In genomic region chr5:52801329-52801728, GRCh38 we compare ENCODE assay signal across 8 cellular contexts. TPM values are rescaled to one million over a fixed set of nuclear protein-coding genes. Genes with fewer than 3 reads are reported as not detected.
DNase-seq lines count a peak whose midpoint lies in the region; ATAC-seq, FAIRE-seq and TF ChIP-seq lines count a peak whose summit lies in the region.

No MANE protein-coding gene starts in this region.

- no peak for FAIRE-seq in H54 (lab: Jason Lieb, UNC)

- peaks cover 44% of the 10 kb centered on the region for H3K4me1 ChIP-seq in BLaER1
- H3K4me1 ChIP-seq in HUES64 (ENCODE audit: insufficient read depth, low read length): peaks cover 38% of the 10 kb centered on the region
- peaks cover 51% of the 10 kb centered on the region for H3K4me1 ChIP-seq in adipocyte (ENCODE audit: control insufficient read depth, insufficient read depth, low read length)
- peaks cover 15 to 77% (median 72%) of the 10 kb centered on the region in 5 donors for H3K4me1 ChIP-seq in subcutaneous abdominal adipose tissue (ENCODE audit: control insufficient read depth in 5 of 5, insufficient read depth in 5 of 5, low read length in 5 of 5)

- H3K9ac ChIP-seq in BLaER1: peak overlapping the region; percentile 81
- H3K9ac ChIP-seq in HUES64 (ENCODE audit: low read depth, low read length): peak overlapping the region; percentile 81
- H3K9ac ChIP-seq in adipocyte (ENCODE audit: low read length): peak overlapping the region; percentile 90
- H3K9ac ChIP-seq in subcutaneous abdominal adipose tissue (ENCODE audit: low read length in 5 of 5): peak overlapping the region; percentile 6 to 89 (median 77)

- H3K36me3 ChIP-seq in BLaER1 (peaks cover 9% of the 10 kb centered on the region; the same call in 1 of the 2 replicates), HUES64 (ENCODE audit: insufficient read depth, low read length) (peaks cover 31% of the 10 kb centered on the region), adipocyte (ENCODE audit: control insufficient read depth, insufficient read depth, low read length, severe bottlenecking) (peaks cover 15% of the 10 kb centered on the region), subcutaneous abdominal adipose tissue (ENCODE audit: control insufficient read depth in 5 of 5, insufficient read depth in 5 of 5, low read length in 5 of 5) (peaks cover 0 to 10% (median 7%) of the 10 kb centered on the region in 5 donors)

- whole genome bisulfite sequencing in HUES64: 4% methylated on average over 8 of the region's 8 CpGs

- H3K27me3 ChIP-seq in BLaER1 (no peaks in the 10 kb centered on the region), HUES64 (ENCODE audit: insufficient read depth, low read length) (no peaks in the 10 kb centered on the region), adipocyte (replicated peaks; ENCODE audit: control insufficient read depth, insufficient read depth, low read length) (no peaks in the 10 kb centered on the region), subcutaneous abdominal adipose tissue (ENCODE audit: control insufficient read depth in 5 of 5, insufficient read depth in 4 of 5, low read length in 5 of 5) (no peaks in the 10 kb centered on the region)

- peak overlapping the region; percentile 95 for H3K4me2 ChIP-seq in BLaER1

- H3K4me3 ChIP-seq in BLaER1: peak overlapping the region; percentile 85
- H3K4me3 ChIP-seq in HUES64 (ENCODE audit: low read length): peak overlapping the region; percentile 88
- peak overlapping the region; percentile 97 for H3K4me3 ChIP-seq in adipocyte (ENCODE audit: low read length)
- H3K4me3 ChIP-seq in subcutaneous abdominal adipose tissue (ENCODE audit: low read depth in 1 of 5, low read length in 5 of 5): peak overlapping the region; percentile 56 to 89 (median 78)

- DNase-seq in adipocyte (ENCODE audit: low read depth): peak; percentile 40
- DNase-seq in islet precursor cell: peak; percentile 59
- DNase-seq in DMS153 treated with DMSO at 0.1 percent for 48 hours (lab: John Stamatoyannopoulos, UW; ENCODE audit: unreplicated experiment): no peak
- no peak for DNase-seq in H54 (ENCODE audit: insufficient read length, low spot score)

- H3K27ac ChIP-seq in BLaER1 (no peak overlapping the region), HUES64 (ENCODE audit: low read depth, low read length) (peak overlapping the region; percentile 94; the same call in 1 of the 2 replicates), subcutaneous abdominal adipose tissue (ENCODE audit: low read depth, low read length) (peak overlapping the region; percentile 99)

- ATAC-seq in GM19035 (IDR thresholded peaks at IDR 0.05; ENCODE audit: unreplicated experiment): no peak

- H3K9me3 ChIP-seq in BLaER1 (no peaks in the 10 kb centered on the region), HUES64 (ENCODE audit: insufficient read depth, low read depth, low read length) (no peaks in the 10 kb centered on the region), adipocyte (ENCODE audit: control insufficient read depth, low read length) (no peaks in the 10 kb centered on the region), subcutaneous abdominal adipose tissue (ENCODE audit: control insufficient read depth in 5 of 5, low read length in 5 of 5) (no peaks in the 10 kb centered on the region)

- peaks cover 43% of the 10 kb centered on the region for H4K20me1 ChIP-seq in BLaER1

- TF ChIP-seq POLR2A in H54 (IDR thresholded peaks at IDR 0.05; ENCODE audit: low read depth, low read length): no peak

RNA-seq across cellular contexts. Expression of gene ITGA1, which starts 13.6 kb away (rescaled TPM):
- polyA plus RNA-seq in HUES64 (2013, experiment 1 of 2): 1.9 TPM
- 1.4 TPM for polyA plus RNA-seq in HUES64 (2013, experiment 2 of 2)

RNA-seq across cellular contexts. Expression of gene PELO, which starts 13.6 kb away (rescaled TPM):
- 11.4 TPM for polyA plus RNA-seq in HUES64 (2013, experiment 1 of 2)
- 10.3 TPM for polyA plus RNA-seq in HUES64 (2013, experiment 2 of 2)

Comparison
In these comparisons a context has a peak if more than half of its experiments do, and no peak if none do; other contexts are left out.
1. DNase-seq: peak in adipocyte (single experiment) and islet precursor cell (single experiment); none in DMS153 treated with DMSO at 0.1 percent for 48 hours (single experiment) and H54 (single experiment).
2. Peak in every context shown above with its lines, with median percentiles within 50 percentile points of each other: H3K4me3 ChIP-seq and H3K9ac ChIP-seq.